In the genomic region with DNA sequence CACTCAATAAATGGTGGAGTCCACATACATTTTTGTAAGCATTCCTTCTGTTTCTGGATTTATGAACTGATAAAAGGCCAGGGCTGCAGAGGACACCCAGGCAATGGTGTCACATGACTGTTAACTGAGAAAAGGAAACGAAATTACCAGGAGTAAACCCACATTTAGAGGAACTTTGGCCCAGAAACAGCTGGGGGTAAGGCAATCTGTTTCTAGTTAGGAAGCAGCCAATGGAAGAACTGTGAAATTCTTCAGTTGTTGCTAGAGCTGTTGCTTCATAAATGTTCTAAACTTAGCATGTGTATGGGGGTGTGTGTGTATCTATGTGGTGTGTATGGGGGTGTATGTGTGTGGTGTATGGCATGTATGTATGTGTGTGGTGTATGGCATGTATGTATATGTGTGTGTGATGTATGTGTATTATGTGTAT, we compare ENCODE assay signal across 8 cellular contexts. TPM values are rescaled to one million over a fixed set of nuclear protein-coding genes. Genes with fewer than 3 reads are reported as not detected.
DNase-seq lines count a peak whose midpoint lies in the region; ATAC-seq and TF ChIP-seq lines count a peak whose summit lies in the region.

No MANE protein-coding gene starts in this region.

- H3K27ac ChIP-seq in hepatocyte, result peak overlapping the region; percentile 95
- H3K27ac ChIP-seq in testis, result peak overlapping the region in 1 of 2 donors; percentile 62

- POLR2A ChIA-PET in activated CD8-positive, alpha-beta T cell treated with anti-CD3 and anti-CD28 coated beads, Interleukin-2, amount 10 ng/mL, durations not matched to agents 7 days and 5 days (lab: Charles Lee), result interaction anchor here (0.8 to 3.5 kb wide), 8 partner anchors 7 to 86 kb away, joined by 3 to 20 read pairs (median 5); partner anchors contain the start of genes BBIP1, PDCD4 and SHOC2

- no peaks in the 10 kb centered on the region for H3K27me3 Mint-ChIP-seq in T-helper 1 cell treated with Interleukin-12 subunit alpha and Interleukin-12 subunit beta and Interleukin-4 antibody, amounts not matched to agents 30 μg/mL and 1 μg/mL, for 36 hours (ENCODE audit: low read depth)
- no peaks in the 10 kb centered on the region for H3K27me3 Mint-ChIP-seq in activated CD8-positive, alpha-beta T cell treated with anti-CD3 and anti-CD28 coated beads, Interleukin-2, amount 10 ng/mL, durations not matched to agents 7 days and 5 days (ENCODE audit: low read depth)

- H3K9me3 ChIP-seq in hepatocyte (ENCODE audit: low read depth), result no peaks in the 10 kb centered on the region
- no peaks in the 10 kb centered on the region for H3K9me3 ChIP-seq in testis

- H3K27ac Mint-ChIP-seq in T-helper 1 cell treated with Interleukin-12 subunit alpha and Interleukin-12 subunit beta and Interleukin-4 antibody, amounts not matched to agents 30 μg/mL and 1 μg/mL, for 36 hours, result peak overlapping the region; percentile 94
- peak overlapping the region; percentile 92 for H3K27ac Mint-ChIP-seq in activated CD8-positive, alpha-beta T cell treated with anti-CD3 and anti-CD28 coated beads, Interleukin-2, amount 10 ng/mL, durations not matched to agents 7 days and 5 days

- DNase-seq in T-helper 1 cell (no peak), hepatocyte (ENCODE audit: low spot score) (peak; percentile 64), testis (peak; percentile 33), kidney tubule cell (ENCODE audit: low spot score) (no peak), NCI-H2227 treated with DMSO at 0.1 percent for 48 hours (lab: John Stamatoyannopoulos, UW) (no peak)
- peak; percentile 19 for DNase-seq in activated CD8-positive, alpha-beta T cell treated with anti-CD3 and anti-CD28 coated beads, Interleukin-2, amount 10 ng/mL, durations not matched to agents 7 days and 5 days

- CTCF ChIA-PET in activated CD8-positive, alpha-beta T cell treated with anti-CD3 and anti-CD28 coated beads, Interleukin-2, amount 10 ng/mL, durations not matched to agents 7 days and 5 days (lab: Charles Lee), result interaction anchor here (0.6 to 6.7 kb wide), 9 partner anchors 8 to 114 kb away, joined by 3 to 46 read pairs (median 8); partner anchors contain the start of gene PDCD4

- peaks cover 11% of the 10 kb centered on the region for H3K36me3 Mint-ChIP-seq in T-helper 1 cell treated with Interleukin-12 subunit alpha and Interleukin-12 subunit beta and Interleukin-4 antibody, amounts not matched to agents 30 μg/mL and 1 μg/mL, for 36 hours (ENCODE audit: low read depth)
- H3K36me3 Mint-ChIP-seq in activated CD8-positive, alpha-beta T cell treated with anti-CD3 and anti-CD28 coated beads, Interleukin-2, amount 10 ng/mL, durations not matched to agents 7 days and 5 days (ENCODE audit: low read depth), result peaks cover 8% of the 10 kb centered on the region

- peaks cover 59% of the 10 kb centered on the region for H3K4me1 Mint-ChIP-seq in T-helper 1 cell treated with Interleukin-12 subunit alpha and Interleukin-12 subunit beta and Interleukin-4 antibody, amounts not matched to agents 30 μg/mL and 1 μg/mL, for 36 hours (ENCODE audit: low read depth)
- H3K4me1 Mint-ChIP-seq in activated CD8-positive, alpha-beta T cell treated with anti-CD3 and anti-CD28 coated beads, Interleukin-2, amount 10 ng/mL, durations not matched to agents 7 days and 5 days (ENCODE audit: low read depth), result peaks cover 85% of the 10 kb centered on the region

- H3K9me3 Mint-ChIP-seq in T-helper 1 cell treated with Interleukin-12 subunit alpha and Interleukin-12 subunit beta and Interleukin-4 antibody, amounts not matched to agents 30 μg/mL and 1 μg/mL, for 36 hours, result no peaks in the 10 kb centered on the region
- no peaks in the 10 kb centered on the region for H3K9me3 Mint-ChIP-seq in activated CD8-positive, alpha-beta T cell treated with anti-CD3 and anti-CD28 coated beads, Interleukin-2, amount 10 ng/mL, durations not matched to agents 7 days and 5 days (ENCODE audit: insufficient read depth)

- peaks cover 57% of the 10 kb centered on the region for H3K4me1 ChIP-seq in hepatocyte (ENCODE audit: insufficient read depth)
- H3K4me1 ChIP-seq in testis, result peaks cover 38% of the 10 kb centered on the region

- H3K4me3 ChIP-seq in hepatocyte (no peak overlapping the region), testis (no peak overlapping the region)

- peak overlapping the region; percentile 3 for H3K4me3 Mint-ChIP-seq in T-helper 1 cell treated with Interleukin-12 subunit alpha and Interleukin-12 subunit beta and Interleukin-4 antibody, amounts not matched to agents 30 μg/mL and 1 μg/mL, for 36 hours
- H3K4me3 Mint-ChIP-seq in activated CD8-positive, alpha-beta T cell treated with anti-CD3 and anti-CD28 coated beads, Interleukin-2, amount 10 ng/mL, durations not matched to agents 7 days and 5 days, result peak overlapping the region; percentile 53

- no peaks in the 10 kb centered on the region for H4K20me1 ChIP-seq in hepatocyte (ENCODE audit: insufficient read depth, poor library complexity, severe bottlenecking)

- peak overlapping the region; percentile 18 for H3K4me2 ChIP-seq in hepatocyte

- intact Hi-C loops in testis (cut with DNase I; ENCODE audit: low total_unique reads), result no loop called here

- no peaks in the 10 kb centered on the region for H3K36me3 ChIP-seq in hepatocyte (replicated peaks; ENCODE audit: insufficient read depth, low read depth)
- no peaks in the 10 kb centered on the region for H3K36me3 ChIP-seq in testis (ENCODE audit: low read depth, missing control alignments)

- no peak for TF ChIP-seq CTCF in hepatocyte (IDR thresholded peaks at IDR 0.05; ENCODE audit: poor library complexity)
- no peak for TF ChIP-seq CTCF in testis (IDR thresholded peaks at IDR 0.05)

- peak; percentile 1 for ATAC-seq in activated CD8-positive, alpha-beta T cell treated with anti-CD3 and anti-CD28 coated beads, Interleukin-2, amount 10 ng/mL, durations not matched to agents 7 days and 5 days
- no peak for ATAC-seq in GM19467 (IDR thresholded peaks at IDR 0.05; ENCODE audit: unreplicated experiment)

- WGBS in hepatocyte (ENCODE audit: low lambda C conversion rate, missing lambda C conversion rate), result 0% methylated on average over 1 of the region's 1 CpG
- 41 to 48% methylated on average over 1 of the region's 1 CpG for WGBS in testis, 2 donors

- no peak for TF ChIP-seq POLR2A in testis (IDR thresholded peaks at IDR 0.05)

- no peaks in the 10 kb centered on the region for H3K9me2 ChIP-seq in hepatocyte (replicated peaks; ENCODE audit: insufficient read depth)

- no peaks in the 10 kb centered on the region for H3K27me3 ChIP-seq in hepatocyte
- H3K27me3 ChIP-seq in testis, result no peaks in the 10 kb centered on the region

- H2AFZ ChIP-seq in hepatocyte, result no peak overlapping the region

- H3K79me2 ChIP-seq in hepatocyte, result no peaks in the 10 kb centered on the region

RNA-seq across cellular contexts. Expression of gene PDCD4, which starts 11.8 kb away (rescaled TPM):
- total RNA-seq in activated CD8-positive, alpha-beta T cell treated with anti-CD3 and anti-CD28 coated beads, Interleukin-2, amount 10 ng/mL, durations not matched to agents 7 days and 5 days, result 10 to 100 TPM; 97.1 to 98.4 TPM
- 246 and 315 TPM in 2 replicates for total RNA-seq in hepatocyte
- polyA plus RNA-seq in hepatocyte, result 791 and 862 TPM in 2 replicates
- total RNA-seq in testis, result 10 to 100 TPM; 64.0 to 71.1 TPM
- polyA plus RNA-seq in testis (ENCODE audit: insufficient read depth, low read depth, low replicate concordance), result 124 TPM

RNA-seq across cellular contexts. Expression of gene BBIP1, which starts 59.0 kb away (rescaled TPM):
- 10 to 100 TPM; 20.7 to 21.1 TPM for total RNA-seq in activated CD8-positive, alpha-beta T cell treated with anti-CD3 and anti-CD28 coated beads, Interleukin-2, amount 10 ng/mL, durations not matched to agents 7 days and 5 days
- total RNA-seq in hepatocyte (21.2 and 47.9 TPM in 2 replicates), testis (10 to 100 TPM; 41.8 to 57.7 TPM)
- polyA plus RNA-seq in hepatocyte (19.7 and 21.5 TPM in 2 replicates), testis (ENCODE audit: insufficient read depth, low read depth, low replicate concordance) (202 TPM)

RNA-seq across cellular contexts. Expression of gene SHOC2, which starts 59.4 kb away (rescaled TPM):
- 10 to 100 TPM; 40.0 to 43.2 TPM for total RNA-seq in activated CD8-positive, alpha-beta T cell treated with anti-CD3 and anti-CD28 coated beads, Interleukin-2, amount 10 ng/mL, durations not matched to agents 7 days and 5 days
- total RNA-seq in hepatocyte (45.2 and 58.9 TPM in 2 replicates), testis (100 to 1,000 TPM in 1 of 2 donors, 10 to 100 TPM in 1; 91.1 to 104 TPM)
- polyA plus RNA-seq in hepatocyte (23.0 and 27.5 TPM in 2 replicates), testis (ENCODE audit: insufficient read depth, low read depth, low replicate concordance) (61.5 TPM)

Comparison
In these comparisons a context has a peak if more than half of its experiments do, and no peak if none do; other contexts are left out.
1. DNase-seq: peak in activated CD8-positive, alpha-beta T cell treated with anti-CD3 and anti-CD28 coated beads, Interleukin-2, amount 10 ng/mL, durations not matched to agents 7 days and 5 days (single experiment), hepatocyte (single experiment) and testis (single experiment); none in T-helper 1 cell (0 of 5), kidney tubule cell (single experiment) and NCI-H2227 treated with DMSO at 0.1 percent for 48 hours (single experiment).